ENCODE assay signal across 9 cellular contexts in the genomic region with DNA sequence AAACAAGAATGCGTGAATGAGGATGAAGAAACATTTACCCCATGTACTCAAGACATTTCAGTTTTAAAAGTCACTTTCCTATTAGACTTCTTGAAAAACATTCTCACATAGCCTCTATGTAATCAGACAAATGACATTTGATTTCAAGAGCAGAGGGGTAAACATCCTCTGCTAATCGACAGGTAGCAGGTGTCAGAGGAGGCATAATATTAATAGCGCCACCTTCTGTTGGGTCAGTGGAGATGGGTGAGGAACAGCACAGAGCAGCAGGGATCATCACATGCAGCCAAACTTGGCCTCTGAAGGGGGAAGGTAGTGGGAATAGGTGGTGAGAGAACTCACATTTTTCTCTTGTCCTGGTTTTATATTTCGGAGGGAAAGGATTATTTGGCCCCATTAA. TPM values are rescaled to one million over a fixed set of nuclear protein-coding genes. Genes with fewer than 3 reads are reported as not detected.
DNase-seq lines count a peak whose midpoint lies in the region; ATAC-seq and TF ChIP-seq lines count a peak whose summit lies in the region.
"Had no signal": no experiment of that assay in that cellular context is flagged by ENCODE, and none has a peak within 500 bp of the region (broad histone marks: within the 10 kb centered on the region; RNA-seq: fewer than 3 reads in every experiment).

No MANE protein-coding gene starts in this region.

- H3K9me3 Mint-ChIP-seq in activated T-cell treated with anti-CD3 and anti-CD28 coated beads, Interleukin-2, amount 50 U/mL, for 24 hours: no peaks in the 10 kb centered on the region
- H3K9me3 Mint-ChIP-seq: naive B cell had no signal

- H3K4me1 Mint-ChIP-seq in activated T-cell treated with anti-CD3 and anti-CD28 coated beads, Interleukin-2, amount 50 U/mL, for 24 hours (ENCODE audit: low read depth): peaks cover 17% of the 10 kb centered on the region

- intact Hi-C loops in aorta (cut with DNase I): loop anchor here in 1 of 2 donors (10.0 kb wide), 1 partner anchor 365 kb away; no protein-coding TSS in a partner anchor

- no peak for DNase-seq in AG10803 (ENCODE audit: low read depth)
- DNase-seq in RKO (ENCODE audit: low spot score): peak; percentile 8
- DNase-seq in germinal center (ENCODE audit: low spot score): peak; percentile 64
- no peak for DNase-seq in NCI-H446 (lab: John Stamatoyannopoulos, UW)
- DNase-seq in activated T-cell treated with anti-CD3 and anti-CD28 coated beads, Interleukin-2, amount 50 U/mL, for 24 hours: no peak
- no peak for DNase-seq in aorta
- no peak for DNase-seq in T1000 (lab: John Stamatoyannopoulos, UW)
- DNase-seq: naive B cell had no signal

- no peaks in the 10 kb centered on the region for H3K27me3 ChIP-seq in aorta (ENCODE audit: control insufficient read depth in 1 of 2, insufficient read depth in 2 of 2, low read length in 1 of 2)

- 71 to 72% methylated on average over 4 of the region's 4 CpGs for WGBS in aorta, 2 donors

- H3K27me3 Mint-ChIP-seq in activated T-cell treated with anti-CD3 and anti-CD28 coated beads, Interleukin-2, amount 50 U/mL, for 24 hours: no peaks in the 10 kb centered on the region
- H3K27me3 Mint-ChIP-seq: naive B cell had no signal

- H3K27ac ChIP-seq in aorta (ENCODE audit: low read depth in 1 of 2, low read length in 2 of 2): no peak overlapping the region

- ATAC-seq in aorta (ENCODE audit: low FRiP score): no peak

- H3K4me1 ChIP-seq in aorta (ENCODE audit: control insufficient read depth in 1 of 2, insufficient read depth in 2 of 2, low read length in 2 of 2): peaks cover 0 to under 1% of the 10 kb centered on the region in 2 donors

- peaks cover 54% of the 10 kb centered on the region for H3K36me3 Mint-ChIP-seq in activated T-cell treated with anti-CD3 and anti-CD28 coated beads, Interleukin-2, amount 50 U/mL, for 24 hours (ENCODE audit: low read depth)

- H3K9me3 ChIP-seq in aorta (ENCODE audit: control insufficient read depth, low read length): no peaks in the 10 kb centered on the region

- TF ChIP-seq CTCF in AG10803 (conservative IDR thresholded peaks at IDR 0.05; ENCODE audit: low read length): peak; percentile 51
- peak; percentile 50 for TF ChIP-seq CTCF in GM12874 (IDR thresholded peaks at IDR 0.05; ENCODE audit: insufficient read depth, low read depth, low read length)

- H3K36me3 ChIP-seq in aorta (ENCODE audit: control insufficient read depth in 1 of 2, insufficient read depth in 2 of 2, low read length in 1 of 2): peaks cover 0 to 2% of the 10 kb centered on the region in 2 donors

- H3K4me3 ChIP-seq in AG10803 (ENCODE audit: low read length): no peak overlapping the region
- H3K4me3 ChIP-seq in aorta (ENCODE audit: low read length in 2 of 2): no peak overlapping the region

- no peak overlapping the region for H3K4me3 Mint-ChIP-seq in activated T-cell treated with anti-CD3 and anti-CD28 coated beads, Interleukin-2, amount 50 U/mL, for 24 hours

- no peak overlapping the region for H3K27ac Mint-ChIP-seq in activated T-cell treated with anti-CD3 and anti-CD28 coated beads, Interleukin-2, amount 50 U/mL, for 24 hours

RNA-seq across cellular contexts. Expression of a gene that starts 3.3 kb away (rescaled TPM):
- total RNA-seq in aorta: 1 to 10 TPM; 5.2 to 5.9 TPM
- polyA plus RNA-seq in aorta: 1 to 10 TPM; 1.9 to 2.9 TPM

RNA-seq across cellular contexts. Expression of a gene that starts 9.0 kb away (rescaled TPM):
- 1 to 10 TPM; 7.3 to 8.2 TPM for total RNA-seq in aorta
- polyA plus RNA-seq in aorta: 10 to 100 TPM in 1 of 2 donors, 1 to 10 TPM in 1; 9.8 to 13.5 TPM

Comparison
In these comparisons a context has a peak if more than half of its experiments do, and no peak if none do; other contexts are left out.
1. DNase-seq: peak in RKO (single experiment) and germinal center (single experiment); none in AG10803 (single experiment), NCI-H446 (0 of 2), activated T-cell treated with anti-CD3 and anti-CD28 coated beads, Interleukin-2, amount 50 U/mL, for 24 hours (single experiment), aorta (0 of 2) and T1000 (single experiment).